8 cellular contexts compared by ENCODE assay signal in the genomic region with DNA sequence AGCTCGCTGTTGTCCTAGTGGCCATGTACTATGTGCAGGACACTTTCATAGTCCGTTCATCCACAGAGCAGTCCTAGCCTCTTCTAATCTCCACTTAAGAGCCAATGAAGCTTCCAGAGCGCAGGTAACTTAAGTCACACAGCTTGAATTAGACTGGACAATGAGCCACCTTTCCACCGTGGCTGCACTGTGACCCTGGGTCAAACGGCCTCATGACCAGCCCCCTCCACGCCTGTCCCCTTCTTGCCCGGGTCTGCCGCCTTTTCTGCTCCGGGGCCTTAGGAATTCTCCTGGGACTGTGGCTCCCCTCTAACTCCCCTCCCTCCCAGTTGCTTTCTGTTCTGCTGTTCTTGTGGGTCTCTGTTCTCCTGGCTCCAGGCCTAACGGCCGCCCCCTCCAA. TPM values are rescaled to one million over a fixed set of nuclear protein-coding genes. Genes with fewer than 3 reads are reported as not detected.
DNase-seq lines count a peak whose midpoint lies in the region; ATAC-seq, FAIRE-seq and TF ChIP-seq lines count a peak whose summit lies in the region.

No MANE protein-coding gene starts in this region.

- CTCF ChIA-PET in GM10248 (lab: Yijun Ruan, JAX): interaction anchor here (0.7 to 2.2 kb wide), 30 partner anchors 9 to 662 kb away, joined by 3 to 22 read pairs (median 3); no protein-coding TSS in a partner anchor

- peak overlapping the region; percentile 42 for H3K4me3 ChIP-seq in RWPE2 (ENCODE audit: severe bottlenecking)
- H3K4me3 ChIP-seq in sigmoid colon: peak overlapping the region; percentile 32 to 69 (median 58)

- H3K27ac ChIP-seq in RWPE2 (ENCODE audit: poor library complexity, severe bottlenecking): no peak overlapping the region
- H3K27ac ChIP-seq in foreskin keratinocyte: no peak overlapping the region
- H3K27ac ChIP-seq in sigmoid colon: peak overlapping the region in 2 of 4 donors; percentile 35 to 67

- peak; percentile 16 for ATAC-seq in GM18868 (IDR thresholded peaks at IDR 0.05; ENCODE audit: unreplicated experiment)
- ATAC-seq in RWPE2 (ENCODE audit: low read depth): peak; percentile 39
- ATAC-seq in foreskin keratinocyte: peak; percentile 7

- POLR2A ChIA-PET in GM10248 (lab: Yijun Ruan, JAX): no interaction called here

- no peak for TF ChIP-seq POLR2A in sigmoid colon (IDR thresholded peaks at IDR 0.05)
- no peak for TF ChIP-seq POLR2A in GM12892 (IDR thresholded peaks at IDR 0.05; ENCODE audit: low read depth, low read length)

- 21 to 32% methylated on average over 11 of the region's 11 CpGs for WGBS in sigmoid colon, 2 donors

- DNase-seq in RWPE2 (ENCODE audit: low spot score) (no peak), foreskin keratinocyte (no peak), sigmoid colon (no peak), D721Med (ENCODE audit: insufficient read length, low spot score) (no peak), GM12892 (ENCODE audit: insufficient read length) (no peak), GM10248 (ENCODE audit: extremely low spot score) (no peak), NCI-H345 treated with DMSO at 0.1 percent for 48 hours (lab: John Stamatoyannopoulos, UW; ENCODE audit: unreplicated experiment) (no peak)

- no peaks in the 10 kb centered on the region for H3K27me3 ChIP-seq in RWPE2 (ENCODE audit: insufficient read depth, poor library complexity, severe bottlenecking)
- H3K27me3 ChIP-seq in foreskin keratinocyte: peaks cover 15% of the 10 kb centered on the region
- H3K27me3 ChIP-seq in sigmoid colon: peaks cover 0 to 4% (median 0%) of the 10 kb centered on the region in 3 donors

- H3K36me3 ChIP-seq in RWPE2 (ENCODE audit: low read depth) (no peaks in the 10 kb centered on the region), sigmoid colon (no peaks in the 10 kb centered on the region)

- H3K9me3 ChIP-seq in RWPE2 (ENCODE audit: severe bottlenecking) (no peaks in the 10 kb centered on the region), sigmoid colon (no peaks in the 10 kb centered on the region)

- intact Hi-C loops in sigmoid colon (cut with DNase I): loop anchor here (1.0 to 2.0 kb wide), 2 partner anchors 293 to 818 kb away; no protein-coding TSS in a partner anchor

- no peak for TF ChIP-seq CTCF in RWPE2 (IDR thresholded peaks at IDR 0.05; ENCODE audit: poor library complexity, severe bottlenecking)
- no peak for TF ChIP-seq CTCF in foreskin keratinocyte (conservative IDR thresholded peaks at IDR 0.05)
- no peak for TF ChIP-seq CTCF in sigmoid colon (IDR thresholded peaks at IDR 0.05)
- no peak for TF ChIP-seq CTCF in D721Med (IDR thresholded peaks at IDR 0.05; ENCODE audit: insufficient read depth, missing control alignments)
- no peak for TF ChIP-seq CTCF in GM10248 (IDR thresholded peaks at IDR 0.05; ENCODE audit: control extremely low read depth, extremely low read depth, low read depth, missing control alignments)

- H3K4me1 ChIP-seq in RWPE2 (ENCODE audit: insufficient read depth, poor library complexity, severe bottlenecking) (no peaks in the 10 kb centered on the region), foreskin keratinocyte (no peaks in the 10 kb centered on the region), sigmoid colon (peaks cover 0 to 30% (median 15%) of the 10 kb centered on the region in 4 donors)

- FAIRE-seq in D721Med (lab: Jason Lieb, UNC): no peak
- FAIRE-seq in GM12892 (lab: Jason Lieb, UNC): no peak

- no peak for TF ChIP-seq EP300 in sigmoid colon (IDR thresholded peaks at IDR 0.05)

RNA-seq across cellular contexts. Expression of a gene that starts 8.4 kb away (rescaled TPM):
- total RNA-seq in foreskin keratinocyte (2.5 and 2.6 TPM in 2 replicates), sigmoid colon (10 to 100 TPM; 15.8 to 21.9 (median 19.2) TPM)
- polyA plus RNA-seq in foreskin keratinocyte (0.56 and 0.93 TPM in 2 replicates), sigmoid colon (1 to 10 TPM; 3.0 to 7.7 (median 3.5) TPM)
- polyA plus RNA-seq in GM12892 (2012; ENCODE audit: missing spikeins): 5.7 TPM

RNA-seq across cellular contexts. Expression of a gene that starts 32.0 kb away (rescaled TPM):
- total RNA-seq in foreskin keratinocyte: 16.8 and 20.0 TPM in 2 replicates
- polyA plus RNA-seq in foreskin keratinocyte: 6.9 and 8.0 TPM in 2 replicates
- total RNA-seq in sigmoid colon: 10 to 100 TPM; 13.3 to 31.4 (median 17.6) TPM
- 10 to 100 TPM in 1 of 3 donors, 1 to 10 TPM in 2; 9.0 to 16.0 (median 9.8) TPM for polyA plus RNA-seq in sigmoid colon
- 11.9 TPM for polyA plus RNA-seq in GM12892 (2012; ENCODE audit: missing spikeins)
